16 cellular contexts compared by ENCODE assay signal in genomic region chr17:39661044-39661406, GRCh38. TPM values are rescaled to one million over a fixed set of nuclear protein-coding genes. Genes with fewer than 3 reads are reported as not detected.
DNase-seq lines count a peak whose midpoint lies in the region; TF ChIP-seq lines count a peak whose summit lies in the region.
"Had no signal": no experiment of that assay in that cellular context is flagged by ENCODE, and none has a peak within 500 bp of the region (broad histone marks: within the 10 kb centered on the region; RNA-seq: fewer than 3 reads in every experiment).

No MANE protein-coding gene starts in this region.

- intact Hi-C loops in dorsolateral prefrontal cortex (cut with DNase I), result loop anchor here in 1 of 2 donors (10.0 kb wide), 1 partner anchor 676 kb away; no protein-coding TSS in a partner anchor
- intact Hi-C loops in ascending aorta (cut with DNase I), result no loop called here

- H3K56ac ChIP-seq in H9 (ENCODE audit: insufficient read length, low read depth, low read length), result no peak overlapping the region

- no peak overlapping the region for H2BK120ac ChIP-seq in H9 (ENCODE audit: low read depth, low read length, poor library complexity, severe bottlenecking)

- H3K9me3 Mint-ChIP-seq in H9 (no peaks in the 10 kb centered on the region), neural progenitor cell (no peaks in the 10 kb centered on the region)
- H3K9me3 Mint-ChIP-seq: activated T-helper 2 cell treated with anti-CD3 and anti-CD28 coated beads, Interferon-gamma antibody, Interleukin-2, Interleukin-4, amounts not matched to agents 10 μg/mL and 5 μg/mL and 100 μg/mL, durations not matched to agents 14 hours and 24 hours and 36 hours; stimulated activated naive B cell treated with anti-CD40 and anti-IgM and Interleukin-4, amounts not matched to agents 10 μg/mL and 1 μg/mL and 100 μg/mL, for 72 hours had no signal

- no peak overlapping the region for H2BK20ac ChIP-seq in H9 (ENCODE audit: low read depth, low read length, poor library complexity, severe bottlenecking)

- no CpG with 5 or more reads among the region's 9 CpGs for WGBS in H9 (ENCODE audit: extremely low coverage, insufficient read length, low lambda C conversion rate)

- H3K4me1 Mint-ChIP-seq in H9 (peaks cover 19 to 48% of the 10 kb centered on the region in 2 experiments), neural progenitor cell (peaks cover 12% of the 10 kb centered on the region)

- H3K4me3 Mint-ChIP-seq in H9, result peak overlapping the region in 1 of 2 experiments; percentile 56; a peak in 1 of 5 replicates
- H3K4me3 Mint-ChIP-seq in neural progenitor cell, result no peak overlapping the region
- H3K4me3 Mint-ChIP-seq: stimulated activated naive B cell treated with anti-CD40 and anti-IgM and Interleukin-4, amounts not matched to agents 10 μg/mL and 1 μg/mL and 100 μg/mL, for 72 hours had no signal

- H3K36me3 ChIP-seq in neural progenitor cell (no peaks in the 10 kb centered on the region), ascending aorta (peaks cover 34 to 38% of the 10 kb centered on the region in 2 donors)

- no peak overlapping the region for H3K27ac ChIP-seq in H9 (ENCODE audit: insufficient read length, low read depth, low read length)
- H3K27ac ChIP-seq in dorsolateral prefrontal cortex, result peak overlapping the region in 38 of 59 donors; percentile 5 to 95 (median 74)
- no peak overlapping the region for H3K27ac ChIP-seq in neural progenitor cell
- no peak overlapping the region for H3K27ac ChIP-seq in ascending aorta

- no peak overlapping the region for H4K5ac ChIP-seq in H9 (ENCODE audit: insufficient read length, low read depth, low read length)

- H3K4me1 ChIP-seq in H9 (ENCODE audit: insufficient read depth, low read length) (peaks cover 3% of the 10 kb centered on the region; the same call in 1 of the 2 replicates), neural progenitor cell (peaks cover 18% of the 10 kb centered on the region), ascending aorta (peaks cover 15 to 31% of the 10 kb centered on the region in 2 donors)

- H2BK12ac ChIP-seq in H9 (ENCODE audit: insufficient read length, low read depth, low read length), result no peak overlapping the region

- H3K36me3 Mint-ChIP-seq in H9 (ENCODE audit: insufficient read depth in 1 of 3, low read depth in 3 of 3), result peaks cover 6 to 26% (median 11%) of the 10 kb centered on the region in 3 experiments; a peak in 6 of 7 replicates
- H3K36me3 Mint-ChIP-seq in neural progenitor cell, result peaks cover 6% of the 10 kb centered on the region

- no peak overlapping the region for H3K14ac ChIP-seq in H9 (ENCODE audit: insufficient read depth, low read length)

- H4K20me1 ChIP-seq in H9 (ENCODE audit: control insufficient read depth, insufficient read depth, insufficient read length), result no peaks in the 10 kb centered on the region
- H4K20me1 ChIP-seq in neural progenitor cell (ENCODE audit: low read depth), result peaks cover 38% of the 10 kb centered on the region

- H3K9me3 ChIP-seq in H9 (ENCODE audit: control insufficient read depth, low read depth, low read length) (no peaks in the 10 kb centered on the region), neural progenitor cell (ENCODE audit: low read depth) (no peaks in the 10 kb centered on the region), ascending aorta (no peaks in the 10 kb centered on the region)

- H3K9ac ChIP-seq in H9 (ENCODE audit: extremely low read depth, insufficient read length, low read length) (no peak overlapping the region), neural progenitor cell (no peak overlapping the region)

- no peak for TF ChIP-seq CTCF in H9 (conservative IDR thresholded peaks at IDR 0.05)
- no peak for TF ChIP-seq CTCF in dorsolateral prefrontal cortex (IDR thresholded peaks at IDR 0.05 in 54 of 56, conservative IDR thresholded peaks at IDR 0.05 in 2 of 56; ENCODE audit: low read depth in 1 of 56, partially characterized antibody in 56 of 56)
- no peak for TF ChIP-seq CTCF in neural progenitor cell (IDR thresholded peaks at IDR 0.05)
- TF ChIP-seq CTCF in ascending aorta (IDR thresholded peaks at IDR 0.05), result no peak
- TF ChIP-seq CTCF in GM13976 (IDR thresholded peaks at IDR 0.05; ENCODE audit: borderline replicate concordance, control extremely low read depth, extremely low read depth, insufficient read depth, missing control alignments), result no peak

- H3K18ac ChIP-seq in H9 (ENCODE audit: insufficient read length, low read depth, low read length), result no peak overlapping the region

- no peak overlapping the region for H3K23ac ChIP-seq in H9 (ENCODE audit: insufficient read length, low read depth, low read length)

- H4K8ac ChIP-seq in H9 (replicated peaks; ENCODE audit: insufficient read length, low read depth, low read length), result no peak overlapping the region

- in situ Hi-C loops in GM13976 (cut with MboI; ENCODE audit: low sequenced_read_pairs, unreplicated experiment), result no loop called here

- H2BK15ac ChIP-seq in H9 (ENCODE audit: low read depth, low read length), result no peak overlapping the region

- H2AFZ ChIP-seq in H9 (ENCODE audit: low read length), result no peak overlapping the region
- H2AFZ ChIP-seq in neural progenitor cell (replicated peaks), result no peak overlapping the region

- no peaks in the 10 kb centered on the region for H3K79me1 ChIP-seq in H9 (ENCODE audit: insufficient read depth, low read depth, low read length, poor library complexity, severe bottlenecking)

- no peak overlapping the region for H2BK5ac ChIP-seq in H9 (ENCODE audit: insufficient read length, low read length)

- no peak overlapping the region for H2AK5ac ChIP-seq in H9 (ENCODE audit: insufficient read length, low read length)

- no peak overlapping the region for H3T11ph ChIP-seq in H9 (ENCODE audit: low read length)

- no peak overlapping the region for H3K4me3 ChIP-seq in dorsolateral prefrontal cortex
- no peak overlapping the region for H3K4me3 ChIP-seq in neural progenitor cell
- H3K4me3 ChIP-seq in ascending aorta, result no peak overlapping the region

- H3K23me2 ChIP-seq in H9 (ENCODE audit: insufficient read length, low read depth, low read length, poor library complexity, severe bottlenecking), result no peaks in the 10 kb centered on the region

- peaks cover 17% of the 10 kb centered on the region for H3K27me3 Mint-ChIP-seq in H9 (ENCODE audit: low read depth)
- H3K27me3 Mint-ChIP-seq in neural progenitor cell (ENCODE audit: insufficient read depth, low read depth), result peaks cover 3% of the 10 kb centered on the region

- DNase-seq in H9 (no peak), dorsolateral prefrontal cortex (no peak), neural progenitor cell (ENCODE audit: low spot score) (peak; percentile 44), NCI-H128 (lab: John Stamatoyannopoulos, UW; ENCODE audit: unreplicated experiment) (no peak), ascending aorta (ENCODE audit: low spot score in 2 of 2) (no peak), GM13976 (ENCODE audit: low spot score) (no peak)
- DNase-seq: activated CD4-positive, alpha-beta T cell treated with anti-CD3 and anti-CD28 coated beads, Interleukin-2, amount 50 U/mL, for 1 hour; AML-193; hippocampal formation; mesenchymal stem cell; stimulated activated CD4-positive, alpha-beta T cell treated with anti-CD3 and anti-CD28 coated beads, Interleukin-4, amount 100 ng/mL, for 1 hour; stimulated activated naive B cell treated with anti-CD40 and anti-IgM and Interleukin-4, amounts not matched to agents 10 μg/mL and 1 μg/mL and 100 μg/mL, for 72 hours had no signal

- H3K4ac ChIP-seq in H9 (ENCODE audit: low read depth, low read length), result no peak overlapping the region

- H3K79me2 ChIP-seq in H9 (ENCODE audit: insufficient read depth, low read length) (no peaks in the 10 kb centered on the region), neural progenitor cell (ENCODE audit: low read depth) (no peaks in the 10 kb centered on the region)

- H3K27me3 ChIP-seq in H9 (ENCODE audit: insufficient read depth, low read length) (no peaks in the 10 kb centered on the region), dorsolateral prefrontal cortex (no peaks in the 10 kb centered on the region), neural progenitor cell (peaks cover 13% of the 10 kb centered on the region), ascending aorta (no peaks in the 10 kb centered on the region)

- H3K27ac Mint-ChIP-seq in H9 (peak overlapping the region in 2 of 3 experiments; percentile 44 to 94; a peak in 4 of 7 replicates), neural progenitor cell (no peak overlapping the region)
- H3K27ac Mint-ChIP-seq: activated T-helper 2 cell treated with anti-CD3 and anti-CD28 coated beads, Interferon-gamma antibody, Interleukin-2, Interleukin-4, amounts not matched to agents 10 μg/mL and 5 μg/mL and 100 μg/mL, durations not matched to agents 14 hours and 24 hours and 36 hours; progenitor cell of endocrine pancreas had no signal

- H3K4me2 ChIP-seq in H9 (ENCODE audit: insufficient read depth, insufficient read length, low read length), result no peak overlapping the region
- H3K4me2 ChIP-seq in neural progenitor cell, result no peak overlapping the region

- H4K91ac ChIP-seq in H9 (ENCODE audit: insufficient read length, low read depth, low read length), result no peak overlapping the region

- peaks cover 9% of the 10 kb centered on the region for H3F3A ChIP-seq in neural progenitor cell (ENCODE audit: low read depth)

RNA-seq across cellular contexts. Expression of gene TCAP, which starts 4.1 kb away (rescaled TPM):
- total RNA-seq in H9 (2021) (2.1 and 2.5 TPM in 2 replicates), dorsolateral prefrontal cortex (10 to 100 TPM in 8 of 120 experiments, 1 to 10 TPM in 112; 1.6 to 14.9 (median 4.8) TPM), neural progenitor cell (ENCODE audit: low replicate concordance) (0.19 and 1.3 TPM in 2 replicates), ascending aorta (not detected)
- total RNA-seq: bronchial epithelial cell had no signal

RNA-seq across cellular contexts. Expression of gene PNMT, which starts 7.2 kb away (rescaled TPM):
- total RNA-seq in H9 (2021) (2.1 and 2.3 TPM in 2 replicates), dorsolateral prefrontal cortex (10 to 100 TPM in 15 of 120 experiments, 1 to 10 TPM in 105; 1.4 to 15.3 (median 6.7) TPM), neural progenitor cell (ENCODE audit: low replicate concordance) (0.28 TPM in 1 of 2 replicates, not detected in the other), ascending aorta (5.1 TPM)
- total RNA-seq: activated T-helper 2 cell treated with anti-CD3 and anti-CD28 coated beads, Interferon-gamma antibody, Interleukin-2, Interleukin-4, amounts not matched to agents 10 μg/mL and 5 μg/mL and 100 μg/mL, durations not matched to agents 14 hours and 24 hours and 36 hours; bronchial epithelial cell; OCI-LY7 had no signal

RNA-seq across cellular contexts. Expression of gene STARD3, which starts 24.1 kb away (rescaled TPM):
- total RNA-seq in H9 (2021) (48.2 and 51.3 TPM in 2 replicates), dorsolateral prefrontal cortex (100 to 1,000 TPM in 9 of 120 experiments, 10 to 100 TPM in 111; 45.7 to 129 (median 71.4) TPM), neural progenitor cell (ENCODE audit: low replicate concordance) (21.5 and 54.9 TPM in 2 replicates), ascending aorta (87.6 TPM)

RNA-seq across cellular contexts. Expression of gene PGAP3, which starts 26.8 kb away (rescaled TPM):
- total RNA-seq in H9 (2021) (29.0 and 30.2 TPM in 2 replicates), dorsolateral prefrontal cortex (10 to 100 TPM; 14.2 to 41.1 (median 27.6) TPM), neural progenitor cell (ENCODE audit: low replicate concordance) (6.6 and 26.1 TPM in 2 replicates), ascending aorta (29.5 TPM)

RNA-seq across cellular contexts. Expression of gene PPP1R1B, which starts 34.3 kb away (rescaled TPM):
- total RNA-seq in H9 (2021), result 14.7 and 15.5 TPM in 2 replicates
- 100 to 1,000 TPM in 119 of 120 experiments, 10 to 100 TPM in 1; 65.3 to 449 (median 214) TPM for total RNA-seq in dorsolateral prefrontal cortex
- total RNA-seq in neural progenitor cell (ENCODE audit: low replicate concordance), result 0.90 TPM in 1 of 2 replicates, not detected in the other
- total RNA-seq in ascending aorta, result 2.4 TPM
- total RNA-seq: activated T-helper 2 cell treated with anti-CD3 and anti-CD28 coated beads, Interferon-gamma antibody, Interleukin-2, Interleukin-4, amounts not matched to agents 10 μg/mL and 5 μg/mL and 100 μg/mL, durations not matched to agents 14 hours and 24 hours and 36 hours; bronchial epithelial cell; OCI-LY7; progenitor cell of endocrine pancreas had no signal

Comparison
In these comparisons a context has a peak if more than half of its experiments do, and no peak if none do; other contexts are left out.
1. H3K27ac ChIP-seq: peak in dorsolateral prefrontal cortex (38 of 59); none in H9 (single experiment), neural progenitor cell (single experiment) and ascending aorta (0 of 2).